In the genomic region with DNA sequence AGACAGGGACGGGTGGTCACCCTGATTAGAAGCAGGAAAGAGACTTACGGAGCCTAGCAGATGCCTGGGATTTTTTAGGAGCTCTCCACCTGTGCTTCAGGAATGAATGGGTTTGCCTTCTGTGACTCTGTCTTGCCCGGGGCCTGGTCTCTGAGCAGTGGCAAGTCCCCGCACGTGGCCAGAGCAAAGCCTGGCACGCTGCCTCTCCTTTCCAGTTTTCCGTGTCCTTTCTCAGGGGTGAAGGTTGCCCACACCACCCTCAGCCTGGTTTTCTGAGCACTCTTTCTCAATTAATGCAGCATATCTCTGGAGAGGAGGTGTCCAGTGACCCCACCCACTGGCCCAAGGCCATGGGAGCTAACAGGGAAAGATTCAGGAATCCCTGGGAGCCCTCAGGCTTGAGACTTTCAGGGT, we compare ENCODE assay signal across 13 cellular contexts. TPM values are rescaled to one million over a fixed set of nuclear protein-coding genes. Genes with fewer than 3 reads are reported as not detected.
A peak's percentile ranks its signal among the peaks of the same experiment; 100 is the strongest.
DNase-seq lines count a peak whose midpoint lies in the region; ATAC-seq and TF ChIP-seq lines count a peak whose summit lies in the region.
"Had no signal": no experiment of that assay in that cellular context is flagged by ENCODE, and none has a peak within 500 bp of the region (broad histone marks: within the 10 kb centered on the region; RNA-seq: fewer than 3 reads in every experiment).

No MANE protein-coding gene starts in this region.

- peak overlapping the region; percentile 39 for H3K4me2 ChIP-seq in mammary epithelial cell (ENCODE audit: insufficient read depth, low read depth, low read length)
- H3K4me2 ChIP-seq: KMS-11 had no signal

- H3K27me3 ChIP-seq in mammary epithelial cell (ENCODE audit: insufficient read depth, low read length) = no peaks in the 10 kb centered on the region

- H4K20me1 ChIP-seq in mammary epithelial cell (ENCODE audit: insufficient read depth, low read length) = no peaks in the 10 kb centered on the region

- H3K27ac ChIP-seq in mammary epithelial cell (ENCODE audit: insufficient read depth, low read depth, low read length) = no peak overlapping the region
- H3K27ac ChIP-seq: KMS-11 had no signal

- BruUV-seq in mammary epithelial cell (replicated peaks; lab: Mats Ljungman, UMichigan) = TSS peak; percentile 55

- H3K79me2 ChIP-seq in mammary epithelial cell (ENCODE audit: insufficient read depth, low read length) = peaks cover 60% of the 10 kb centered on the region

- TF ChIP-seq CTCF in mammary epithelial cell (conservative IDR thresholded peaks at IDR 0.05 in 1 of 2, IDR thresholded peaks at IDR 0.05 in 1 of 2; ENCODE audit: extremely low read depth in 1 of 2, insufficient read depth in 1 of 2, low read depth in 1 of 2, low read length in 2 of 2) = no peak

- H3K9me3 ChIP-seq in mammary epithelial cell (replicated peaks; ENCODE audit: insufficient read depth, low read length) = no peaks in the 10 kb centered on the region

- WGBS in mammary epithelial cell (ENCODE audit: low coverage, missing lambda C conversion rate) = 2% methylated on average over 5 of the region's 7 CpGs

- no peaks in the 10 kb centered on the region for H3K36me3 ChIP-seq in mammary epithelial cell (ENCODE audit: insufficient read depth, low read length)

- dilution Hi-C loops in mammary epithelial cell (cut with HindIII; ENCODE audit: low sequenced_read_pairs) = no loop called here

- H3K4me1 ChIP-seq in mammary epithelial cell (ENCODE audit: insufficient read depth, low read length) = peaks cover 33% of the 10 kb centered on the region

- H3K4me3 ChIP-seq in mammary epithelial cell (replicated peaks in 1 of 3; ENCODE audit: insufficient read depth in 1 of 3, low read depth in 2 of 3, low read length in 3 of 3) = no peak overlapping the region

- no peak overlapping the region for H3K9ac ChIP-seq in mammary epithelial cell (ENCODE audit: insufficient read depth, low read length)
- H3K9ac ChIP-seq: KMS-11 had no signal

- DNase-seq in AG08395 (ENCODE audit: low spot score) = peak; percentile 16
- peak; percentile 51 for DNase-seq in G401 (ENCODE audit: low spot score)
- peak; percentile 74 for DNase-seq in mammary epithelial cell
- peak; percentile 43 for DNase-seq in kidney tubule cell (ENCODE audit: low spot score)
- no peak for DNase-seq in activated effector memory CD4-positive, alpha-beta T cell treated with Interleukin-2 at 50 U/mL for 16 hours
- no peak for DNase-seq in 8988T
- DNase-seq: activated CD4-positive, alpha-beta T cell treated with anti-CD3 and anti-CD28 coated beads, Interleukin-2, amount 50 U/mL, for 1 hour; activated T-cell treated with anti-CD3 and anti-CD28 coated beads, Interleukin-2, amount 50 U/mL, for 72 hours; kidney glomerular epithelial cell; T-helper 9 cell had no signal

- peak overlapping the region; percentile 0 for H2AFZ ChIP-seq in mammary epithelial cell (ENCODE audit: low read depth, low read length)

- CTCF ChIA-PET in mammary epithelial cell (lab: Charles Lee; ENCODE audit: low non-redundant PET) = no interaction called here

- in situ Hi-C loops in G401 (cut with HindIII; ENCODE audit: low sequenced_read_pairs) (no loop called here), mammary epithelial cell (cut with MboI; ENCODE audit: low sequenced_read_pairs in 2 of 2) (no loop called here)

- ATAC-seq in HG03432 (IDR thresholded peaks at IDR 0.05; ENCODE audit: unreplicated experiment) (no peak), HG03521 (IDR thresholded peaks at IDR 0.05; ENCODE audit: unreplicated experiment) (no peak)
- ATAC-seq: activated T-cell treated with anti-CD3 and anti-CD28 coated beads, Interleukin-2, amount 50 U/mL, for 72 hours had no signal

- intact Hi-C loops in mammary epithelial cell (cut with micrococcal nuclease) = no loop called here

RNA-seq across cellular contexts. Expression of gene CHST14, which starts 14.5 kb away (rescaled TPM):
- total RNA-seq in G401 (2014; rRNA removed; shearing (Covaris generic)) = 5.8 and 6.5 TPM in 2 replicates
- 10 to 100 TPM in 1 of 2 donors, 1 to 10 TPM in 1; 9.8 to 11.1 TPM for total RNA-seq in mammary epithelial cell
- polyA plus RNA-seq in mammary epithelial cell = 7.7 TPM
- 6.6 TPM for polyA minus RNA-seq in mammary epithelial cell

RNA-seq across cellular contexts. Expression of gene BAHD1, which starts 15.6 kb away (rescaled TPM):
- total RNA-seq in G401 (2014; rRNA removed; shearing (Covaris generic)) = 33.8 and 37.2 TPM in 2 replicates
- 10 to 100 TPM; 11.7 to 13.7 TPM for total RNA-seq in mammary epithelial cell
- 6.6 TPM for polyA plus RNA-seq in mammary epithelial cell
- 12.9 TPM for polyA minus RNA-seq in mammary epithelial cell

RNA-seq across cellular contexts. Expression of gene IVD, which starts 50.7 kb away (rescaled TPM):
- total RNA-seq in G401 (2014; rRNA removed; shearing (Covaris generic)) = 91.8 and 111 TPM in 2 replicates
- total RNA-seq in mammary epithelial cell = 10 to 100 TPM; 40.3 to 44.3 TPM
- polyA plus RNA-seq in mammary epithelial cell = 41.1 TPM
- 96.7 TPM for polyA minus RNA-seq in mammary epithelial cell

Comparison
In these comparisons a context has a peak if more than half of its experiments do, and no peak if none do; other contexts are left out.
1. DNase-seq: peak in AG08395 (single experiment), G401 (single experiment), mammary epithelial cell (single experiment) and kidney tubule cell (single experiment); none in activated effector memory CD4-positive, alpha-beta T cell treated with Interleukin-2 at 50 U/mL for 16 hours (single experiment) and 8988T (single experiment).